ENCODE assay signal across 8 cellular contexts in genomic region chrX:19121898-19122640, GRCh38. TPM values are rescaled to one million over a fixed set of nuclear protein-coding genes. Genes with fewer than 3 reads are reported as not detected.
DNase-seq lines count a peak whose midpoint lies in the region; ATAC-seq and TF ChIP-seq lines count a peak whose summit lies in the region.
"Had no signal": no experiment of that assay in that cellular context is flagged by ENCODE, and none has a peak within 500 bp of the region (broad histone marks: within the 10 kb centered on the region; RNA-seq: fewer than 3 reads in every experiment).

Gene ADGRG2 (minus strand): TSS chrX:19122468. CDS start chrX:19068834, 53,634 bp downstream.

- ATAC-seq in GM23338: peak; percentile 79
- no peak for ATAC-seq in GM18873 (IDR thresholded peaks at IDR 0.05; ENCODE audit: low FRiP score, unreplicated experiment)
- ATAC-seq in HG02798 (IDR thresholded peaks at IDR 0.05; ENCODE audit: poor library complexity, unreplicated experiment): no peak

- H3K27me3 ChIP-seq in GM23338 (ENCODE audit: insufficient read depth) (peaks cover 24% of the 10 kb centered on the region), iPS-18a (ENCODE audit: control insufficient read depth, insufficient read depth, low read length) (peaks cover 34% of the 10 kb centered on the region), spleen (replicated peaks in 1 of 7) (peaks cover 0 to 69% (median 29%) of the 10 kb centered on the region in 7 donors)

- H3K4me1 ChIP-seq in GM23338 (ENCODE audit: insufficient read depth): peaks cover 24% of the 10 kb centered on the region
- peaks cover 27% of the 10 kb centered on the region for H3K4me1 ChIP-seq in iPS-18a (ENCODE audit: control insufficient read depth, low read depth, low read length)
- H3K4me1 ChIP-seq in spleen: peaks cover 0 to 10% (median 4%) of the 10 kb centered on the region in 6 donors

- H3K36me3 Mint-ChIP-seq in GM23338 (ENCODE audit: low read depth): no peaks in the 10 kb centered on the region

- 0 to 31% (median 2%) methylated on average over 2 to 107 of the region's 107 CpGs for WGBS in spleen, 5 donors

- peaks cover 3% of the 10 kb centered on the region for H3K27me3 Mint-ChIP-seq in GM23338 (ENCODE audit: insufficient read depth, low read depth, poor library complexity)

- peak; percentile 48 for DNase-seq in GM23338 (ENCODE audit: low spot score)
- no peak for DNase-seq in spleen
- no peak for DNase-seq in medulla oblongata (ENCODE audit: extremely low spot score)

- intact Hi-C loops in spleen (cut with DNase I; ENCODE audit: low total_unique reads): no loop called here

- no peaks in the 10 kb centered on the region for H3K9me2 ChIP-seq in GM23338 (ENCODE audit: insufficient read depth)

- no peaks in the 10 kb centered on the region for H4K20me1 ChIP-seq in GM23338 (replicated peaks; ENCODE audit: insufficient read depth)

- no peaks in the 10 kb centered on the region for H3F3A ChIP-seq in GM23338 (replicated peaks; ENCODE audit: low read depth)

- H3K27ac ChIP-seq in GM23338 (ENCODE audit: low read depth) (no peak within 1 kb of the TSS), iPS-18a (ENCODE audit: low read length) (no peak within 1 kb of the TSS), spleen (peak within 1 kb of the TSS in 1 of 8 donors; percentile 9)
- H3K27ac ChIP-seq: PC-9 had no signal

- peaks cover 25% of the 10 kb centered on the region for H3K4me1 Mint-ChIP-seq in GM23338

- H3K36me3 ChIP-seq in GM23338 (ENCODE audit: insufficient read depth): no peaks in the 10 kb centered on the region
- H3K36me3 ChIP-seq in iPS-18a (ENCODE audit: control insufficient read depth, low read depth, low read length): no peaks in the 10 kb centered on the region
- H3K36me3 ChIP-seq in spleen: no peaks in the 10 kb centered on the region

- H3K4me3 Mint-ChIP-seq in GM23338: peak within 1 kb of the TSS; percentile 75

- no peak for TF ChIP-seq POLR2A in spleen (IDR thresholded peaks at IDR 0.05)

- peak in 1 of 2 experiments; percentile 31; a peak in 1 of 4 replicates for TF ChIP-seq CTCF in GM23338 (conservative IDR thresholded peaks at IDR 0.05; ENCODE audit: low read depth in 2 of 2)
- TF ChIP-seq CTCF in WI38 (IDR thresholded peaks at IDR 0.05; ENCODE audit: low read depth, low read length): no peak
- no peak for TF ChIP-seq CTCF in spleen (IDR thresholded peaks at IDR 0.05 in 8 of 11, conservative IDR thresholded peaks at IDR 0.05 in 3 of 11)

- H3K9me3 ChIP-seq in iPS-18a (ENCODE audit: control insufficient read depth, low read depth, low read length): peaks cover 11% of the 10 kb centered on the region
- no peaks in the 10 kb centered on the region for H3K9me3 ChIP-seq in spleen

- H3K79me2 ChIP-seq in GM23338 (replicated peaks; ENCODE audit: insufficient read depth): peaks cover 4% of the 10 kb centered on the region; the same call in 1 of the 2 replicates

- no peak within 1 kb of the TSS for H2AFZ ChIP-seq in GM23338
- H2AFZ ChIP-seq: PC-9 had no signal

- H3K9me3 Mint-ChIP-seq in GM23338: no peaks in the 10 kb centered on the region

- peak within 1 kb of the TSS; percentile 28 for H3K9ac ChIP-seq in iPS-18a (ENCODE audit: low read length)

- no peak within 1 kb of the TSS for H3K27ac Mint-ChIP-seq in GM23338

- peak within 1 kb of the TSS; percentile 85 for H3K4me2 ChIP-seq in GM23338
- H3K4me2 ChIP-seq: PC-9 had no signal

- H3K4me3 ChIP-seq in GM23338 (peak within 1 kb of the TSS; percentile 62), WI38 (ENCODE audit: low read depth, low read length) (peak within 1 kb of the TSS; percentile 29; the same call in 1 of the 2 replicates), iPS-18a (ENCODE audit: low read length) (peak within 1 kb of the TSS; percentile 68), spleen (peak within 1 kb of the TSS in 7 of 8 donors; percentile 29 to 64 (median 33))
- H3K4me3 ChIP-seq: PC-9 had no signal

TF ChIP-seq in GM23338, 12 proteins besides CTCF, POLR2A, EP300 and RAD21:
- TF ChIP-seq POLR2AphosphoS5 (IDR thresholded peaks at IDR 0.05; ENCODE audit: low read depth) (no peak), NANOG (IDR thresholded peaks at IDR 0.05; ENCODE audit: borderline replicate concordance) (no peak)

RNA-seq across cellular contexts. Expression of gene ADGRG2, which starts in this region (rescaled TPM):
- total RNA-seq in GM23338 (2014; rRNA removed; shearing (Covaris generic)): 10.8 and 12.2 TPM in 2 replicates
- 3.9 and 4.0 TPM in 2 replicates for polyA plus RNA-seq in GM23338 (2016; fragmentation: Nextera tagmentation; extraction: Ambion mirVana)
- total RNA-seq in spleen: 1 to 10 TPM; 1.8 to 3.0 (median 1.9) TPM
- polyA plus RNA-seq in spleen: 1 to 10 TPM; 1.9 to 2.3 (median 2.0) TPM
